ENCODE assay signal across 8 cellular contexts in the genomic region with DNA sequence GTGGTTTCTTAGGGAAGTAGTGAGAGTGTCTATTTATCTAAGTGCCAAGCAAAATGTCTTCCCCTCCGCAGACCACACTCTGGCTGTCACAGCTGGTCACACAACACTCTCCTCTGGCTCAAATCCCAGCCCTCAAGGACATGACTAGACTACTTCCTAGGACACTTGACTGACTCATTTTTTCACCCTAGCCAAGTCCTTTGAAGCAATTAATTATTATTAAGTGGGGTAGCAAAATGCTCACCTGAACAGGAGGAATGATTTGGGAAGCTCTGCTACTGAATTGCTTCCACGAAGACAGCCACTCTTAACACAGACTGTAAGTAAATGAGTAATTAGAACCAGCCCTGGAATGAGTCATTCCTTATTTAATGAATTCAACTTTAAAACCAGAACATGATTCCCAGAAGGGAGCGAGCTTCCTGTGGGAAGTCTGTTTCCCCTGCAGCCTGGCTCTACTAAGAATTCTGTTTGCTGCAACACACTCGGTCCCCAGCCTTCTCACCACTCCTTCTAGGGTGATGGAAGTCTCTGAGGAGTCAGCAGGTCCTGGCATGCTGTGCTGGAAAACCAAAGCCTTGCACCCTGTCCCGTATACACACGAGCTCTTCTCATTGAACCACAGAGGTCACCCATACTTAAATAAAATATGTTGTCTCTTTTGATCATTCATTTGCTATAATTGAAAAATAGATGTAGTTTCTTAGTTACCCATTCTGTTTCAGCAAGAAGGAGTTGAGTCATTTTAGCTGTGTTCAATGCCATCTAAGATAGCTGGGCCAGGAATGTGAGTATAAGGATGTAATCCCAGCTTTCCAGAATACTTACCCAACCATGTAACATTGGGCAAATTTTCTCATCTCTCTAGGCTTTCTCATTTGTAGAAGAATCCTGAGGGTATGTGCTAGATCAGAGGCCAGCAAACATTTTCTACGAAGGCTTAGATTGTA.
DNase-seq lines count a peak whose midpoint lies in the region; ATAC-seq lines count a peak whose summit lies in the region.

No MANE protein-coding gene starts in this region.

- no peaks in the 10 kb centered on the region; the same call in 1 of the 2 replicates for H3K9me3 ChIP-seq in SJCRH30 (replicated peaks)

- peak; percentile 86 for DNase-seq in H4 (ENCODE audit: low spot score)
- DNase-seq in SJCRH30 = peak; percentile 68 to 79
- DNase-seq in glomerular visceral epithelial cell (ENCODE audit: extremely low spot score) = peak; percentile 85
- no peak for DNase-seq in stimulated activated naive B cell treated with anti-CD40 and anti-IgM and Interleukin-4, amounts not matched to agents 10 μg/mL and 1 μg/mL and 100 μg/mL, for 72 hours
- DNase-seq in activated CD4-positive, alpha-beta T cell treated with anti-CD3 and anti-CD28 coated beads for 1 hour = no peak
- DNase-seq in activated naive CD4-positive, alpha-beta T cell treated with anti-CD3 and anti-CD28 coated beads, Interleukin-2, amount 50 U/mL, for 16 hours = no peak
- DNase-seq in NCI-H146 treated with DMSO at 0.1 percent for 48 hours (lab: John Stamatoyannopoulos, UW; ENCODE audit: unreplicated experiment) = no peak

- H3K4me1 ChIP-seq in SJCRH30 = peaks cover 54% of the 10 kb centered on the region

- peaks cover 4 to 6% of the 10 kb centered on the region in 2 donors for H3K4me1 Mint-ChIP-seq in stimulated activated naive B cell treated with anti-CD40 and anti-IgM and Interleukin-4, amounts not matched to agents 10 μg/mL and 1 μg/mL and 100 μg/mL, for 72 hours

- peak overlapping the region; percentile 65 for H3K27ac ChIP-seq in SJCRH30

- no peak overlapping the region for H3K27ac Mint-ChIP-seq in stimulated activated naive B cell treated with anti-CD40 and anti-IgM and Interleukin-4, amounts not matched to agents 10 μg/mL and 1 μg/mL and 100 μg/mL, for 72 hours

- H3K27me3 ChIP-seq in SJCRH30 = no peaks in the 10 kb centered on the region

- H3K36me3 Mint-ChIP-seq in stimulated activated naive B cell treated with anti-CD40 and anti-IgM and Interleukin-4, amounts not matched to agents 10 μg/mL and 1 μg/mL and 100 μg/mL, for 72 hours = peaks cover 0 to 4% of the 10 kb centered on the region in 2 donors

- ATAC-seq in stimulated activated naive B cell treated with anti-CD40 and anti-IgM and Interleukin-4, amounts not matched to agents 10 μg/mL and 1 μg/mL and 100 μg/mL, for 72 hours (replicated peaks) = peak; percentile 74 to 86
- ATAC-seq in GM21737 (IDR thresholded peaks at IDR 0.05; ENCODE audit: unreplicated experiment) = no peak

- no peaks in the 10 kb centered on the region for H3K27me3 Mint-ChIP-seq in stimulated activated naive B cell treated with anti-CD40 and anti-IgM and Interleukin-4, amounts not matched to agents 10 μg/mL and 1 μg/mL and 100 μg/mL, for 72 hours

- H3K9me3 Mint-ChIP-seq in stimulated activated naive B cell treated with anti-CD40 and anti-IgM and Interleukin-4, amounts not matched to agents 10 μg/mL and 1 μg/mL and 100 μg/mL, for 72 hours = peaks cover 3 to 6% of the 10 kb centered on the region in 2 donors

- H3K4me3 ChIP-seq in SJCRH30 = peak overlapping the region; percentile 21

- H3K4me3 Mint-ChIP-seq in stimulated activated naive B cell treated with anti-CD40 and anti-IgM and Interleukin-4, amounts not matched to agents 10 μg/mL and 1 μg/mL and 100 μg/mL, for 72 hours = no peak overlapping the region

- no peaks in the 10 kb centered on the region for H3K36me3 ChIP-seq in SJCRH30

Comparison
In these comparisons a context has a peak if more than half of its experiments do, and no peak if none do; other contexts are left out.
1. DNase-seq: peak in H4 (single experiment), SJCRH30 (2 of 2) and glomerular visceral epithelial cell (single experiment); none in stimulated activated naive B cell treated with anti-CD40 and anti-IgM and Interleukin-4, amounts not matched to agents 10 μg/mL and 1 μg/mL and 100 μg/mL, for 72 hours (single experiment), activated CD4-positive, alpha-beta T cell treated with anti-CD3 and anti-CD28 coated beads for 1 hour (single experiment), activated naive CD4-positive, alpha-beta T cell treated with anti-CD3 and anti-CD28 coated beads, Interleukin-2, amount 50 U/mL, for 16 hours (single experiment) and NCI-H146 treated with DMSO at 0.1 percent for 48 hours (single experiment).